Comparison of ENCODE assay signal across 1 cellular context in genomic region chr4:107115185-107115847, GRCh38.
TF ChIP-seq lines count a peak whose summit lies in the region.

No MANE protein-coding gene starts in this region.

TF ChIP-seq in WTC11, 78 proteins besides CTCF, POLR2A, EP300 and RAD21:
- TF ChIP-seq ARID4B (CRISPR knock-in tag; IDR thresholded peaks at IDR 0.05; ENCODE audit: borderline replicate concordance) (no peak), SMAD3 (CRISPR knock-in tag; IDR thresholded peaks at IDR 0.05; ENCODE audit: borderline replicate concordance) (no peak), NR2C2 (CRISPR knock-in tag; IDR thresholded peaks at IDR 0.05) (no peak), ZNF425 (CRISPR knock-in tag; conservative IDR thresholded peaks at IDR 0.05) (no peak), ZBTB21 (CRISPR knock-in tag; IDR thresholded peaks at IDR 0.05; ENCODE audit: borderline replicate concordance) (no peak), CBFB (CRISPR knock-in tag; IDR thresholded peaks at IDR 0.05; ENCODE audit: low read depth) (no peak), RORB (CRISPR knock-in tag; IDR thresholded peaks at IDR 0.05) (no peak), RELA (CRISPR knock-in tag; IDR thresholded peaks at IDR 0.05; ENCODE audit: borderline replicate concordance) (no peak), ZNF512 (CRISPR knock-in tag; IDR thresholded peaks at IDR 0.05; ENCODE audit: borderline replicate concordance) (no peak), ZNF281 (CRISPR knock-in tag; IDR thresholded peaks at IDR 0.05) (no peak)
